ENCODE assay signal across 8 cellular contexts in the genomic region with DNA sequence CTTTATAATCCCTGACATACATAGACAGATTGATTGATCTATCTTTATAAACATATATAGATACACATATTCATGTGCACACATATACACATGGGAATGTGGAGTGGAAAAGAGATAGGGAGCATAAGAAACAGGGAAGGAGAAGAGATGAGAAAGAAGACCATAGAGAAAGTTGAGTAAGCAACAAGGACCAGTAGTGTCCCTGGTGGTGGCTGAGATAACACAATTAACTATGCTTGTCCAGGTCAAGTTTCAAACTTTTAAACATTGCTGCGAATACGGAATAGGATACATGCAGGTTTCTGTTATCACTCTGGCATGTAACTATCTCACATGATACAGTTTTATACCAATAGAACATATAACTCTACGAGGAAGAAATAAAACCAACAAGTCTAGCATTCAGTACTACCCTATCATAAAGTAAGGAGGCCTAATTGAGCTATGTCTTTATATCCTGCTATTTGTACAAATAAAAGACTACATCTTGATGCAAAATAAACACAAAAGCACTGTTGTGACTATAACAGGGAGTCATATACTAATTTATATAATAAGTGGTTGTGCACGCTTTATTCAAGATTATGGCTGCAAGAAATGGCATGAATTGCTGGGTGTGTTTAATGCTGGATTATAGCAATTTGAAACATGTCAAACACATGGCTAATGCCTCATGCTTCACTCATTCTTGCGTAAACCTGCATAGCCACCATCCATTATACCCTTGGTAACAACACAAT. TPM values are rescaled to one million over a fixed set of nuclear protein-coding genes. Genes with fewer than 3 reads are reported as not detected.
DNase-seq lines count a peak whose midpoint lies in the region; ATAC-seq and TF ChIP-seq lines count a peak whose summit lies in the region.
"Had no signal": no experiment of that assay in that cellular context is flagged by ENCODE, and none has a peak within 500 bp of the region (broad histone marks: within the 10 kb centered on the region; RNA-seq: fewer than 3 reads in every experiment).

No MANE protein-coding gene starts in this region.

- TF ChIP-seq CTCF in dorsolateral prefrontal cortex (IDR thresholded peaks at IDR 0.05 in 54 of 56, conservative IDR thresholded peaks at IDR 0.05 in 2 of 56; ENCODE audit: low read depth in 1 of 56, partially characterized antibody in 56 of 56) = peak in 11 of 56 donors; percentile 7 to 27 (median 16)
- no peak for TF ChIP-seq CTCF in vagina (IDR thresholded peaks at IDR 0.05)

- H3K36me3 ChIP-seq in vagina = no peaks in the 10 kb centered on the region
- H3K36me3 ChIP-seq: right atrium auricular region had no signal

- peak; percentile 47 for DNase-seq in NCI-H1436 (lab: John Stamatoyannopoulos, UW)
- DNase-seq in dermis blood vessel endothelial cell = peak; percentile 6
- peak; percentile 15 for DNase-seq in renal cortical epithelial cell (ENCODE audit: low read depth)
- DNase-seq in dorsolateral prefrontal cortex = no peak
- no peak for DNase-seq in stimulated activated CD4-positive, alpha-beta T cell treated with anti-CD3 and anti-CD28 coated beads, Interleukin-4, amount 100 ng/mL, for 24 hours
- no peak for DNase-seq in vagina (ENCODE audit: extremely low spot score in 2 of 2)

- TF ChIP-seq POLR2A in vagina (IDR thresholded peaks at IDR 0.05) = no peak

- H3K27ac ChIP-seq in dorsolateral prefrontal cortex (no peak overlapping the region), vagina (no peak overlapping the region)
- H3K27ac ChIP-seq: right atrium auricular region had no signal

- ATAC-seq in GM19351 (IDR thresholded peaks at IDR 0.05; ENCODE audit: unreplicated experiment) = peak; percentile 53

- H3K27me3 ChIP-seq in dorsolateral prefrontal cortex = peaks cover 0 to 27% (median 6%) of the 10 kb centered on the region in 45 donors
- H3K27me3 ChIP-seq in vagina = no peaks in the 10 kb centered on the region
- H3K27me3 ChIP-seq: right atrium auricular region had no signal

- intact Hi-C loops in dorsolateral prefrontal cortex (cut with DNase I) = no loop called here
- intact Hi-C loops in vagina (cut with DNase I) = no loop called here

- H3K4me1 ChIP-seq in vagina = peaks cover 13% of the 10 kb centered on the region
- H3K4me1 ChIP-seq: right atrium auricular region had no signal

- H3K4me3 ChIP-seq in dorsolateral prefrontal cortex (no peak overlapping the region), vagina (no peak overlapping the region)
- H3K4me3 ChIP-seq: right atrium auricular region had no signal

- H3K9me3 ChIP-seq in vagina = no peaks in the 10 kb centered on the region
- H3K9me3 ChIP-seq: right atrium auricular region had no signal

RNA-seq across cellular contexts. Expression of gene FOXP2, which starts 8.0 kb away (rescaled TPM):
- total RNA-seq in dermis blood vessel endothelial cell (3.7 and 11.4 TPM in 2 replicates), renal cortical epithelial cell (0.15 and 1.9 TPM in 2 replicates), dorsolateral prefrontal cortex (10 to 100 TPM in 104 of 120 experiments, 1 to 10 TPM in 16; 3.3 to 26.9 (median 14.6) TPM), vagina (29.7 TPM)

Comparison
In these comparisons a context has a peak if more than half of its experiments do, and no peak if none do; other contexts are left out.
1. DNase-seq: peak in NCI-H1436 (single experiment), dermis blood vessel endothelial cell (single experiment) and renal cortical epithelial cell (single experiment); none in dorsolateral prefrontal cortex (0 of 10), stimulated activated CD4-positive, alpha-beta T cell treated with anti-CD3 and anti-CD28 coated beads, Interleukin-4, amount 100 ng/mL, for 24 hours (single experiment) and vagina (0 of 2).